ENCODE assay signal across 16 cellular contexts in genomic region chr11:44446341-44446712, GRCh38.
"Had no signal": no experiment of that assay in that cellular context is flagged by ENCODE, and none has a peak within 500 bp of the region (broad histone marks: within the 10 kb centered on the region; RNA-seq: fewer than 3 reads in every experiment).

No MANE protein-coding gene starts in this region.

- H3K27me3 ChIP-seq: heart right ventricle, testis, upper lobe of left lung had no signal

- ATAC-seq: gastroesophageal sphincter, heart right ventricle, natural killer cell had no signal

- H3K4me3 ChIP-seq: gastroesophageal sphincter, heart right ventricle, sigmoid colon, testis, upper lobe of left lung had no signal

- H3K27ac ChIP-seq: gastroesophageal sphincter, heart right ventricle, neutrophil, sigmoid colon, testis, upper lobe of left lung had no signal

- H3K36me3 ChIP-seq: gastroesophageal sphincter, heart right ventricle, neutrophil, sigmoid colon, upper lobe of left lung had no signal

- H3K4me1 ChIP-seq: gastroesophageal sphincter, sigmoid colon, testis had no signal

- H3K9me3 ChIP-seq: neutrophil, sigmoid colon, testis, upper lobe of left lung had no signal

- DNase-seq: activated B cell treated with CpG ODN at 0.5 μM for 24 hours; activated CD4-positive, alpha-beta memory T cell treated with anti-CD3 and anti-CD28 coated beads for 36 hours; activated CD4-positive, alpha-beta T cell treated with anti-CD3 and anti-CD28 coated beads for 4 hours; activated naive CD4-positive, alpha-beta T cell treated with Interleukin-2 at 50 U/mL for 16 hours; activated T-cell treated with anti-CD3 and anti-CD28 coated beads, Interleukin-2, amount 50 U/mL, for 24 hours; caudate nucleus; erythroblast; heart right ventricle; immature natural killer cell; natural killer cell; sigmoid colon; stimulated activated CD4-positive, alpha-beta T cell treated with anti-CD3 and anti-CD28 coated beads, Interleukin-4, amount 100 ng/mL, for 24 hours; testis had no signal
